Comparison of ENCODE assay signal across 19 cellular contexts in the genomic region with DNA sequence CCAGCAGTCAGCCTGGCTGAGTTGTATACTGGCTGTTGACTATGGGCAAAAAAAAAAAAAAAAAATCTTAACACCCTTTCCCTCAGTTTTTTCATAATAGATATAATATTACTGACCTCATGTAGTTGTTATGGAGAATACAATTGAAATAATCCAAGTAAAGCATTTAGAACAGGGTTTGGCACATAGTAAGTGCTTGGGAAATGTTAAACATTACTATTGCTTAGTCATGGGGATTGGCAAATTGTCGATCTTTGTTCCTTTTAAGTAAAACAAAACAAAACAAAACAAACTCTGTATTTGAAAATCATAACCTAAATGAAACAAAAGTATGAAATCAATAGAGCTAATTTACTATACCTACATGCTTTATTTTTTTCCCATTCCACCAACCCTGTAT.
"Had no signal": no experiment of that assay in that cellular context is flagged by ENCODE, and none has a peak within 500 bp of the region (broad histone marks: within the 10 kb centered on the region; RNA-seq: fewer than 3 reads in every experiment).

No MANE protein-coding gene starts in this region.

- H3K27me3 ChIP-seq: gastrocnemius medialis, left lung, right atrium auricular region, suprapubic skin, transverse colon, uterus had no signal

- H3K9me3 ChIP-seq: gastrocnemius medialis, left lung, right atrium auricular region, suprapubic skin, transverse colon, uterus had no signal

- H3K4me3 ChIP-seq: gastrocnemius medialis, left lung, right atrium auricular region, skin epidermis, suprapubic skin, transverse colon, uterus had no signal

- H3K27ac ChIP-seq: gastrocnemius medialis, left lung, right atrium auricular region, skin epidermis, suprapubic skin, transverse colon, uterus had no signal

- H3K36me3 ChIP-seq: gastrocnemius medialis, left lung, right atrium auricular region, suprapubic skin, transverse colon, uterus had no signal

- DNase-seq: activated CD4-positive, alpha-beta T cell treated with anti-CD3 and anti-CD28 coated beads, Interleukin-2, amount 10 ng/mL, durations not matched to agents 24 days and 14 days; activated CD8-positive, alpha-beta T cell treated with anti-CD3 and anti-CD28 coated beads for 36 hours; activated naive CD4-positive, alpha-beta T cell; activated naive CD8-positive, alpha-beta T cell treated with anti-CD3 and anti-CD28 coated beads, Interleukin-2, amount 10 ng/mL, durations not matched to agents 7 days and 5 days; activated T-cell treated with anti-CD3 and anti-CD28 coated beads, Interleukin-2, amount 50 U/mL, for 1 hour; cortex of kidney; gastrocnemius medialis; head of caudate nucleus; left lung; midbrain; nephron progenitor cell; stimulated activated naive CD8-positive, alpha-beta T cell treated with anti-CD3 and anti-CD28 coated beads, Interleukin-15, Interleukin-2, amounts not matched to agents 100 U/mL and 50 U/mL, for 24 hours; T1000; transverse colon; uterus had no signal

- H3K4me1 ChIP-seq: gastrocnemius medialis, left lung, right atrium auricular region, suprapubic skin, transverse colon, uterus had no signal

- ATAC-seq: activated CD8-positive, alpha-beta T cell treated with anti-CD3 and anti-CD28 coated beads for 36 hours; activated T-helper 17 cell treated with anti-CD3 and anti-CD28 coated beads, Interleukin-2, amount 50 U/mL, for 72 hours; gastrocnemius medialis; left lung; stimulated activated naive CD8-positive, alpha-beta T cell treated with anti-CD3 and anti-CD28 coated beads, Interleukin-15, Interleukin-2, amounts not matched to agents 100 U/mL and 50 U/mL, for 24 hours had no signal
